In genomic region chr19:47696635-47697034, GRCh38 we compare ENCODE assay signal across 1 cellular context.
TF ChIP-seq lines count a peak whose summit lies in the region.

No MANE protein-coding gene starts in this region.

TF ChIP-seq in SK-N-SH treated with all-trans-retinoic acid at 6 μM for 48 hours, 23 proteins besides CTCF, POLR2A, EP300 and RAD21 (continued from another document):
- TF ChIP-seq GLIS3 (CRISPR knock-in tag; IDR thresholded peaks at IDR 0.05) = no peak
- TF ChIP-seq ZNF8 (CRISPR knock-in tag; IDR thresholded peaks at IDR 0.05) = no peak
- TF ChIP-seq RARB (CRISPR knock-in tag; IDR thresholded peaks at IDR 0.05) = no peak
- TF ChIP-seq ZFP3 (CRISPR knock-in tag; IDR thresholded peaks at IDR 0.05) = no peak
- TF ChIP-seq ZFP30 (CRISPR knock-in tag; IDR thresholded peaks at IDR 0.05) = no peak
- TF ChIP-seq ESRRG (CRISPR knock-in tag; IDR thresholded peaks at IDR 0.05) = no peak
- TF ChIP-seq CREB5 (CRISPR knock-in tag; IDR thresholded peaks at IDR 0.05; ENCODE audit: low read depth) = no peak
- TF ChIP-seq TCF4 (CRISPR knock-in tag; IDR thresholded peaks at IDR 0.05; ENCODE audit: borderline replicate concordance) = no peak
- no peak for TF ChIP-seq ZC3H10 (CRISPR knock-in tag; IDR thresholded peaks at IDR 0.05)
